Comparison of ENCODE assay signal across 8 cellular contexts in the genomic region with DNA sequence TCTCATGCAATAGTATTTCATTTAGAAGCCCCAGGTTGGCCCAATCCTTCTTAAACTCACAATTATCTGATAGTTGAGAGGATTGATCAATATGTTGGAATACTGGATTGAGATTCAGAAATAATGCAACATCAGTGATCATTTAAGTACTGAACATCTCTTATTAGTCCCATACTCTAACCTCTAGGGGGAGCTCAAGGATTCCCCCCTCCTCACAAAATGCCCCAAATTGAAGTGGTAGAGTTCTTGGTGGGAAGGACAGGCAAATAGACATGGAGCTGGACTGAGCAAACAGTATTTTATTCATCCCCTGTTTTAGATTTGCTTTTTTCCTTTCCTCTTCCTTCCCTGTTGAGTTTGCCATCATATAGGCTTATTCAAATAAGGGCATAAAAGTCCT.
DNase-seq lines count a peak whose midpoint lies in the region; ATAC-seq, FAIRE-seq and TF ChIP-seq lines count a peak whose summit lies in the region.

No MANE protein-coding gene starts in this region.

- peak in 2 of 3 experiments; percentile 44 to 67; a peak in 3 of 4 replicates for TF ChIP-seq CTCF in H1 (IDR thresholded peaks at IDR 0.05; ENCODE audit: control extremely low read depth in 1 of 3, insufficient read depth in 1 of 3, low read depth in 1 of 3, low read length in 3 of 3)

- H3K9ac ChIP-seq in H1 (replicated peaks in 1 of 4; ENCODE audit: extremely low read depth in 1 of 4, low read depth in 3 of 4, low read length in 3 of 4), result no peak overlapping the region

- H2BK5ac ChIP-seq in H1 (ENCODE audit: low read depth, low read length), result no peak overlapping the region

- H2BK12ac ChIP-seq in H1 (ENCODE audit: low read depth, low read length), result no peak overlapping the region

- H3K56ac ChIP-seq in H1 (replicated peaks; ENCODE audit: insufficient read length, low read depth, low read length), result no peak overlapping the region

- H3K14ac ChIP-seq in H1 (ENCODE audit: insufficient read length), result no peak overlapping the region

- H2AK5ac ChIP-seq in H1 (ENCODE audit: low read depth, low read length), result no peak overlapping the region

- H3K4me1 ChIP-seq in right cardiac atrium (ENCODE audit: control insufficient read depth, insufficient read depth, low read length) (no peaks in the 10 kb centered on the region), H1 (replicated peaks in 1 of 4; ENCODE audit: control insufficient read depth in 3 of 4, insufficient read depth in 4 of 4, low read length in 3 of 4) (no peaks in the 10 kb centered on the region)

- no peak overlapping the region for H3K23ac ChIP-seq in H1 (ENCODE audit: insufficient read length)

- no peaks in the 10 kb centered on the region for H3K36me3 Mint-ChIP-seq in activated naive CD8-positive, alpha-beta T cell treated with anti-CD3 and anti-CD28 coated beads, Interleukin-2, amount 50 U/mL, for 24 hours (ENCODE audit: low read depth)

- peak; percentile 75 for TF ChIP-seq RAD21 in H1 (IDR thresholded peaks at IDR 0.05 in 1 of 2, conservative IDR thresholded peaks at IDR 0.05 in 1 of 2; ENCODE audit: low read depth in 2 of 2, low read length in 2 of 2)

- no peaks in the 10 kb centered on the region for H3K79me1 ChIP-seq in H1 (ENCODE audit: low read depth, low read length)

- no peaks in the 10 kb centered on the region for H3K36me3 ChIP-seq in H1 (ENCODE audit: control insufficient read depth in 2 of 4, insufficient read depth in 4 of 4, low read length in 3 of 4)

- H3K4me3 Mint-ChIP-seq in activated naive CD8-positive, alpha-beta T cell treated with anti-CD3 and anti-CD28 coated beads, Interleukin-2, amount 50 U/mL, for 24 hours, result no peak overlapping the region

- H3K4ac ChIP-seq in H1 (replicated peaks; ENCODE audit: insufficient read length, low read depth, low read length), result no peak overlapping the region

- no peak overlapping the region for H3K27ac Mint-ChIP-seq in activated naive CD8-positive, alpha-beta T cell treated with anti-CD3 and anti-CD28 coated beads, Interleukin-2, amount 50 U/mL, for 24 hours

- no peak overlapping the region for H4K8ac ChIP-seq in H1 (ENCODE audit: extremely low read depth, insufficient read depth, low read length)

- no peaks in the 10 kb centered on the region for H3K27me3 Mint-ChIP-seq in activated naive CD8-positive, alpha-beta T cell treated with anti-CD3 and anti-CD28 coated beads, Interleukin-2, amount 50 U/mL, for 24 hours

- no peak overlapping the region for H2BK15ac ChIP-seq in H1 (ENCODE audit: low read length)

- H3K27me3 ChIP-seq in right cardiac atrium (ENCODE audit: control insufficient read depth, insufficient read depth) (no peaks in the 10 kb centered on the region), H1 (replicated peaks in 1 of 4; ENCODE audit: control insufficient read depth in 3 of 4, extremely low read depth in 1 of 4, insufficient read depth in 3 of 4, low read length in 3 of 4) (no peaks in the 10 kb centered on the region)

- H3K9me3 Mint-ChIP-seq in activated naive CD8-positive, alpha-beta T cell treated with anti-CD3 and anti-CD28 coated beads, Interleukin-2, amount 50 U/mL, for 24 hours, result peaks cover 6% of the 10 kb centered on the region

- POLR2A ChIA-PET in H1 (lab: Charles Lee; ENCODE audit: partially characterized antibody), result no interaction called here

- no peak for FAIRE-seq in H1 (lab: Jason Lieb, UNC)

- CTCF ChIA-PET in H1 (lab: Charles Lee; ENCODE audit: partially characterized antibody), result interaction anchor here (0.6 to 5.3 kb wide), 40 partner anchors 9 to 323 kb away, joined by 3 to 44 read pairs (median 5); a partner anchor contains a TSS

- H3K4me2 ChIP-seq in H1 (ENCODE audit: insufficient read depth in 1 of 2, low read depth in 2 of 2, low read length in 2 of 2), result no peak overlapping the region

- H4K5ac ChIP-seq in H1 (ENCODE audit: insufficient read length, low read depth, low read length), result no peak overlapping the region

- no peak for ATAC-seq in right cardiac atrium
- no peak for ATAC-seq in activated naive CD8-positive, alpha-beta T cell treated with anti-CD3 and anti-CD28 coated beads, Interleukin-2, amount 50 U/mL, for 24 hours
- no peak for ATAC-seq in GM19455 (IDR thresholded peaks at IDR 0.05; ENCODE audit: unreplicated experiment)
- ATAC-seq in activated CD4-positive, CD25-positive, alpha-beta regulatory T cell treated with anti-CD3 and anti-CD28 coated beads, Interleukin-2, amount 50 U/mL, for 24 hours, result no peak

- no peak for TF ChIP-seq POLR2A in H1 (IDR thresholded peaks at IDR 0.05; ENCODE audit: control extremely low read depth in 1 of 2, low read depth in 2 of 2, low read length in 2 of 2)

- no peaks in the 10 kb centered on the region for H3K79me2 ChIP-seq in H1 (ENCODE audit: control insufficient read depth in 1 of 2, insufficient read depth in 2 of 2, low read length in 2 of 2)

- H3K9me3 ChIP-seq in right cardiac atrium (ENCODE audit: control insufficient read depth, low read length) (peaks cover 2% of the 10 kb centered on the region), H1 (ENCODE audit: insufficient read depth in 2 of 2, low read depth in 1 of 2, low read length in 1 of 2) (peaks cover 5 to 7% of the 10 kb centered on the region in 2 experiments; a peak in 3 of 4 replicates)

- no peak overlapping the region for H3K4me3 ChIP-seq in right cardiac atrium (ENCODE audit: low read length)
- H3K4me3 ChIP-seq in H1 (ENCODE audit: extremely low read depth in 1 of 4, insufficient read depth in 2 of 4, low read depth in 3 of 4, low read length in 4 of 4), result no peak overlapping the region

- TF ChIP-seq EP300 in H1 (IDR thresholded peaks at IDR 0.05; ENCODE audit: borderline replicate concordance in 1 of 2, low read depth in 2 of 2, low read length in 2 of 2), result no peak

- H2BK120ac ChIP-seq in H1 (replicated peaks; ENCODE audit: low read depth, low read length), result no peak overlapping the region

- H4K20me1 ChIP-seq in H1 (replicated peaks in 1 of 2; ENCODE audit: control insufficient read depth in 1 of 2, insufficient read depth in 2 of 2, low read length in 2 of 2), result no peaks in the 10 kb centered on the region

- peak overlapping the region; percentile 13 for H3K27ac ChIP-seq in right cardiac atrium (ENCODE audit: low read length)
- no peak overlapping the region for H3K27ac ChIP-seq in H1 (ENCODE audit: low read depth, low read length)

- H3K4me1 Mint-ChIP-seq in activated naive CD8-positive, alpha-beta T cell treated with anti-CD3 and anti-CD28 coated beads, Interleukin-2, amount 50 U/mL, for 24 hours, result peaks cover 5% of the 10 kb centered on the region

- DNase-seq in right cardiac atrium (no peak), cardiac septum (ENCODE audit: low spot score) (no peak), NCI-H526 (lab: John Stamatoyannopoulos, UW) (peak; percentile 33 to 56), H1 (ENCODE audit: low read depth in 1 of 2, low spot score in 2 of 2) (no peak)
- DNase-seq in activated naive CD8-positive, alpha-beta T cell treated with anti-CD3 and anti-CD28 coated beads, Interleukin-2, amount 50 U/mL, for 24 hours, result no peak
- no peak for DNase-seq in stimulated activated naive CD4-positive, alpha-beta T cell (lab: John Stamatoyannopoulos, UW)

- H2AFZ ChIP-seq in H1 (ENCODE audit: low read length), result no peak overlapping the region

- no peak overlapping the region for H3K18ac ChIP-seq in H1 (ENCODE audit: extremely low read depth, low read length)

- intact Hi-C loops in right cardiac atrium (cut with DNase I) (loop anchor here in 1 of 4 donors (10.0 kb wide), 2 partner anchors 140 to 190 kb away; no protein-coding TSS in a partner anchor), cardiac septum (cut with DNase I) (loop anchor here (5.0 kb wide), 2 partner anchors 138 to 192 kb away; no protein-coding TSS in a partner anchor)

- H4K91ac ChIP-seq in H1 (replicated peaks; ENCODE audit: insufficient read length, low read length), result no peak overlapping the region

- H2BK20ac ChIP-seq in H1 (ENCODE audit: low read length), result no peak overlapping the region

- no peaks in the 10 kb centered on the region for H3K23me2 ChIP-seq in H1 (ENCODE audit: low read depth, low read length)

TF ChIP-seq in H1, 55 proteins besides CTCF, POLR2A, EP300 and RAD21 (continues in another document):
- TF ChIP-seq CREB1 (IDR thresholded peaks at IDR 0.05), result no peak
- no peak for TF ChIP-seq TAF1 (IDR thresholded peaks at IDR 0.05; ENCODE audit: low read depth, low read length)
- TF ChIP-seq, protein P1, sequence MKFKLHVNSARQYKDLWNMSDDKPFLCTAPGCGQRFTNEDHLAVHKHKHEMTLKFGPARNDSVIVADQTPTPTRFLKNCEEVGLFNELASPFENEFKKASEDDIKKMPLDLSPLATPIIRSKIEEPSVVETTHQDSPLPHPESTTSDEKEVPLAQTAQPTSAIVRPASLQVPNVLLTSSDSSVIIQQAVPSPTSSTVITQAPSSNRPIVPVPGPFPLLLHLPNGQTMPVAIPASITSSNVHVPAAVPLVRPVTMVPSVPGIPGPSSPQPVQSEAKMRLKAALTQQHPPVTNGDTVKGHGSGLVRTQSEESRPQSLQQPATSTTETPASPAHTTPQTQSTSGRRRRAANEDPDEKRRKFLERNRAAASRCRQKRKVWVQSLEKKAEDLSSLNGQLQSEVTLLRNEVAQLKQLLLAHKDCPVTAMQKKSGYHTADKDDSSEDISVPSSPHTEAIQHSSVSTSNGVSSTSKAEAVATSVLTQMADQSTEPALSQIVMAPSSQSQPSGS (IDR thresholded peaks at IDR 0.05; ENCODE audit: low read length), result no peak
- TF ChIP-seq, protein P2, sequence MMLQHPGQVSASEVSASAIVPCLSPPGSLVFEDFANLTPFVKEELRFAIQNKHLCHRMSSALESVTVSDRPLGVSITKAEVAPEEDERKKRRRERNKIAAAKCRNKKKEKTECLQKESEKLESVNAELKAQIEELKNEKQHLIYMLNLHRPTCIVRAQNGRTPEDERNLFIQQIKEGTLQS (IDR thresholded peaks at IDR 0.05; ENCODE audit: insufficient read depth, low read depth, low read length), result no peak
- TF ChIP-seq CHD2 (IDR thresholded peaks at IDR 0.05; ENCODE audit: low read length), result no peak
- TF ChIP-seq, protein P3, sequence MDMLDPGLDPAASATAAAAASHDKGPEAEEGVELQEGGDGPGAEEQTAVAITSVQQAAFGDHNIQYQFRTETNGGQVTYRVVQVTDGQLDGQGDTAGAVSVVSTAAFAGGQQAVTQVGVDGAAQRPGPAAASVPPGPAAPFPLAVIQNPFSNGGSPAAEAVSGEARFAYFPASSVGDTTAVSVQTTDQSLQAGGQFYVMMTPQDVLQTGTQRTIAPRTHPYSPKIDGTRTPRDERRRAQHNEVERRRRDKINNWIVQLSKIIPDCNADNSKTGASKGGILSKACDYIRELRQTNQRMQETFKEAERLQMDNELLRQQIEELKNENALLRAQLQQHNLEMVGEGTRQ (IDR thresholded peaks at IDR 0.05; ENCODE audit: low read length), result no peak
- no peak for TF ChIP-seq SIX5 (IDR thresholded peaks at IDR 0.05; ENCODE audit: low read depth, low read length)
- TF ChIP-seq JUN (IDR thresholded peaks at IDR 0.05; ENCODE audit: low read depth, low read length), result no peak
- TF ChIP-seq ZNF274 (IDR thresholded peaks at IDR 0.05; ENCODE audit: borderline replicate concordance, extremely low read depth, low read length), result no peak
- no peak for TF ChIP-seq TCF12 (IDR thresholded peaks at IDR 0.05; ENCODE audit: low read depth, low read length)
- TF ChIP-seq BACH1 (IDR thresholded peaks at IDR 0.05; ENCODE audit: low read length), result no peak
- TF ChIP-seq TAF7 (optimal IDR thresholded peaks at IDR 0.05; ENCODE audit: borderline replicate concordance, low read depth, low read length), result no peak

Comparison
In these comparisons a context has a peak if more than half of its experiments do, and no peak if none do; other contexts are left out.
1. DNase-seq: peak in NCI-H526 (2 of 2); none in right cardiac atrium (0 of 3), cardiac septum (single experiment), H1 (0 of 2), activated naive CD8-positive, alpha-beta T cell treated with anti-CD3 and anti-CD28 coated beads, Interleukin-2, amount 50 U/mL, for 24 hours (single experiment) and stimulated activated naive CD4-positive, alpha-beta T cell (0 of 6).